ENCODE assay signal across 18 cellular contexts in the genomic region with DNA sequence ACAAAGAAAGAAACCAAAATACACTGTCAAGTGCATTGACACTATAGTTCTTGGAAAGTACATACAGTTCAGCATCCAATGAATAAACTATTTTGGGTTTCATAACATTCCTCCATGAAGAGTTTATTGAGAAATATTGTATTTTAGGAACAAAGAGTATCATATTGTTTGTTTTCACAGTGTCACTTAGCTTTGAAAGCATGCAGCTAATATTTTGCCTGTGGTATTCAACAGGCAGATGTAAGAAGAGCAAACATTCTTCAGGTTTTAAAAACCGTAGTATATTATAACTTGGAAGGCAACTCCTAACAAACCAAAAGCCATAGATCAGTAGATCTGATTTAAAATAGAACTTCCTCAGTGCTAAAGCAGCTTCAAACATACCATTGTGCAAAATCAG. TPM values are rescaled to one million over a fixed set of nuclear protein-coding genes. Genes with fewer than 3 reads are reported as not detected.
DNase-seq lines count a peak whose midpoint lies in the region; ATAC-seq and TF ChIP-seq lines count a peak whose summit lies in the region.
"Had no signal": no experiment of that assay in that cellular context is flagged by ENCODE, and none has a peak within 500 bp of the region (broad histone marks: within the 10 kb centered on the region; RNA-seq: fewer than 3 reads in every experiment).

No MANE protein-coding gene starts in this region.

- H3K27me3 ChIP-seq in GM23248 (replicated peaks; ENCODE audit: insufficient read depth) (no peaks in the 10 kb centered on the region), upper lobe of right lung (no peaks in the 10 kb centered on the region)

- TF ChIP-seq CTCF in foreskin fibroblast (IDR thresholded peaks at IDR 0.05; ENCODE audit: low read depth, low read length) (no peak), upper lobe of right lung (IDR thresholded peaks at IDR 0.05) (no peak)

- H3K9me2 ChIP-seq in GM23248 (ENCODE audit: insufficient read depth) = no peaks in the 10 kb centered on the region

- DNase-seq in GM23248 = peak; percentile 27
- DNase-seq in astrocyte of the hippocampus (ENCODE audit: low read depth, low spot score) = peak; percentile 31
- DNase-seq in foreskin fibroblast = peak; percentile 40 to 49
- no peak for DNase-seq in upper lobe of right lung
- no peak for DNase-seq in iPS-NIHi11 (ENCODE audit: low spot score)
- DNase-seq in SKM-1 (lab: John Stamatoyannopoulos, UW; ENCODE audit: unreplicated experiment) = no peak
- DNase-seq: activated CD4-positive, alpha-beta memory T cell treated with anti-CD3 and anti-CD28 coated beads, Interleukin-2, amount 10 ng/mL, durations not matched to agents 7 days and 5 days; activated T-cell treated with anti-CD3 and anti-CD28 coated beads, Interleukin-2, amount 50 U/mL, for 72 hours; CD4-positive, alpha-beta T cell; DND-41; islet precursor cell; mammary epithelial cell; NCI-H146 had no signal

- no peaks in the 10 kb centered on the region for H3K79me2 ChIP-seq in GM23248 (ENCODE audit: insufficient read depth)

- no peak overlapping the region for H3K4me2 ChIP-seq in GM23248 (ENCODE audit: unreplicated experiment)

- H3K4me3 ChIP-seq in GM23248 = no peak overlapping the region
- no peak overlapping the region for H3K4me3 ChIP-seq in foreskin fibroblast (ENCODE audit: low read depth in 1 of 2, low read length in 2 of 2)
- H3K4me3 ChIP-seq in upper lobe of right lung = no peak overlapping the region
- H3K4me3 ChIP-seq: prostate gland had no signal

- peaks cover 10% of the 10 kb centered on the region for H3F3A ChIP-seq in GM23248 (ENCODE audit: insufficient read depth)

- WGBS in GM23248 (ENCODE audit: low coverage in 1 of 2, low lambda C conversion rate in 2 of 2, missing lambda C conversion rate in 2 of 2), 2 experiments = 19 to 26% methylated on average over 1 of the region's 1 CpG

- ATAC-seq in upper lobe of right lung (no peak), HG02623 (IDR thresholded peaks at IDR 0.05; ENCODE audit: unreplicated experiment) (no peak)
- ATAC-seq: activated T-cell treated with anti-CD3 and anti-CD28 coated beads, Interleukin-2, amount 50 U/mL, for 72 hours; natural killer cell treated with Interleukin-12 subunit alpha and Interleukin-12 subunit beta and Interleukin-15 and Interleukin-18, amount 100 ng/mL, for 72 hours had no signal

- no peaks in the 10 kb centered on the region; the same call in 1 of the 2 replicates for H4K20me1 ChIP-seq in GM23248 (ENCODE audit: insufficient read depth)

- H3K9ac ChIP-seq in GM23248 = no peak overlapping the region

- in situ Hi-C loops in GM23248 (cut with MboI) = no loop called here

- intact Hi-C loops in upper lobe of right lung (cut with DNase I) = no loop called here

- peaks cover 5% of the 10 kb centered on the region; the same call in 1 of the 2 replicates for H3K4me1 ChIP-seq in GM23248 (ENCODE audit: insufficient read depth)
- peaks cover 29% of the 10 kb centered on the region for H3K4me1 ChIP-seq in upper lobe of right lung

- H3K36me3 ChIP-seq in GM23248 (ENCODE audit: low read depth) (no peaks in the 10 kb centered on the region), upper lobe of right lung (no peaks in the 10 kb centered on the region)
- H3K36me3 ChIP-seq: prostate gland had no signal

- H3K9me3 ChIP-seq in GM23248 (ENCODE audit: low read depth) (no peaks in the 10 kb centered on the region), upper lobe of right lung (no peaks in the 10 kb centered on the region)
- H3K9me3 ChIP-seq: prostate gland had no signal

- H2AFZ ChIP-seq in GM23248 = no peak overlapping the region

- H3K27ac ChIP-seq in GM23248 (no peak overlapping the region), upper lobe of right lung (peak overlapping the region; percentile 38)
- H3K27ac ChIP-seq: prostate gland had no signal

RNA-seq across cellular contexts. Expression of gene PRELID2, which starts 4.5 kb away (rescaled TPM):
- total RNA-seq in GM23248 (2014; rRNA removed; shearing (Covaris generic)) = 0.76 and 7.0 TPM in 2 replicates
- 7.4 and 7.7 TPM in 2 replicates for polyA plus RNA-seq in GM23248 (2016; fragmentation: Nextera tagmentation; extraction: Ambion mirVana)
- total RNA-seq in upper lobe of right lung = 9.2 TPM

RNA-seq across cellular contexts. Expression of gene GRXCR2, which starts 42.2 kb away (rescaled TPM):
- total RNA-seq in GM23248 (2014; rRNA removed; shearing (Covaris generic)) = not detected in 2 replicates
- not detected in 2 replicates for polyA plus RNA-seq in GM23248 (2016; fragmentation: Nextera tagmentation; extraction: Ambion mirVana)
- total RNA-seq in upper lobe of right lung = not detected
- total RNA-seq: activated CD4-positive, alpha-beta memory T cell treated with anti-CD3 and anti-CD28 coated beads, Interleukin-2, amount 10 ng/mL, durations not matched to agents 7 days and 5 days; activated T-cell treated with anti-CD3 and anti-CD28 coated beads, Interleukin-2, amount 50 U/mL, for 72 hours; CD4-positive, alpha-beta T cell; HT1080; mammary epithelial cell; natural killer cell treated with Interleukin-12 subunit alpha and Interleukin-12 subunit beta and Interleukin-15 and Interleukin-18, amount 100 ng/mL, for 72 hours; prostate gland; RPMI7951 had no signal
- polyA plus RNA-seq: mammary epithelial cell had no signal

Comparison
In these comparisons a context has a peak if more than half of its experiments do, and no peak if none do; other contexts are left out.
1. DNase-seq: peak in GM23248 (single experiment), astrocyte of the hippocampus (single experiment) and foreskin fibroblast (2 of 2); none in upper lobe of right lung (single experiment), iPS-NIHi11 (single experiment) and SKM-1 (single experiment).